Comparison of ENCODE assay signal across 8 cellular contexts in the genomic region with DNA sequence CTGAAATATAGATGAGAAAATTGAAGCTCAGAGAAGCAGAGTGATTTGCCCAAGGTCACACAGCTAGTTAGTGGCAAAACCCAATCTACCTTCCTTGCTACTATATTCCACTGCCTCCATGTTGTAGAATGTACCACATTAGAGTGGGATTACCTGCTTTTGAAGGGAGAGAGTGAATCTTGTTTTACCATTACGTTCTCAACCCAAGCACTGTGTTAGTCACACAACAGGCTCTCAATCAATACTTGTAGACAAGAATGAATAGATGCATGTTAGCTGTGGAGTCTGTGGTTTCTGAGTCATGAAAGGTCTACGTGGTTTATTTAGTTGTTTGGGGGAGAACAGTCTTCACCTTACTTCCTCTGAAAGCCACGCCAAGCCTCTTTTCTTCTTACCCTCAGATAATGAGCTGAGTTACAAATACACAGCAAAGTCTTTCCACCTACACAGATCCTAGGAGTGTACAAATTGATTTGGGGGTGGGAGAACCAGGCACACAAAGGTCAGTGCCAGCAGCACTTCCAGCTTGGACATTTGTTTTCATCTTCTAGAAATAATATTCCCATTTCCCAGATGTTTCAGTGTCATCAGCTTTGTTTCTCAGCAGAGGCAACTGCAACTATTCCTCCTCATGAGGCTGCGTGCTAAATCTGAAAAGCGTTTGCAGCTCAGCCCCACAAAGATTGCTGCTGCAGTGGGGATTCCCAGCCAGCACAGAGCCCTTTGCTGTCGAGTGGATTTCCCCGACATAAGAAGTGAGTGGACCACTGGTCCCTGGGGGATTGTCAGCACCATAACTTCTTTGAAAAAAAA.
DNase-seq lines count a peak whose midpoint lies in the region; TF ChIP-seq lines count a peak whose summit lies in the region.

No MANE protein-coding gene starts in this region.

- H3K9ac ChIP-seq in MM.1S (ENCODE audit: low read length) = peak overlapping the region; percentile 19; the same call in 1 of the 2 replicates

- H3F3A ChIP-seq in MM.1S (ENCODE audit: insufficient read depth, low read length) = peaks cover 13% of the 10 kb centered on the region

- H3K27me3 ChIP-seq in MM.1S (replicated peaks; ENCODE audit: insufficient read depth, low read length) = no peaks in the 10 kb centered on the region

- H3K9me3 ChIP-seq in MM.1S (replicated peaks; ENCODE audit: insufficient read depth, low read length) = no peaks in the 10 kb centered on the region

- peak overlapping the region; percentile 48 for H2AFZ ChIP-seq in MM.1S (ENCODE audit: low read length)

- H3K4me1 ChIP-seq in MM.1S (ENCODE audit: low read length) = peaks cover 45% of the 10 kb centered on the region

- peak overlapping the region; percentile 61 for H3K4me2 ChIP-seq in MM.1S (ENCODE audit: low read depth, low read length)

- H3K4me3 ChIP-seq in MM.1S (ENCODE audit: low read length) (no peak overlapping the region; the same call in 1 of the 2 replicates), retinal pigment epithelial cell (ENCODE audit: low read length) (no peak overlapping the region)

- DNase-seq in GM04504 (ENCODE audit: low read depth) = peak; percentile 44
- DNase-seq in H4 (ENCODE audit: low spot score) = peak; percentile 82
- peak; percentile 73 for DNase-seq in MM.1S
- peak; percentile 23 for DNase-seq in activated T-helper 1 cell treated with Interleukin-2 at 50 U/mL for 16 hours (ENCODE audit: low read depth)
- peak; percentile 48 for DNase-seq in retinal pigment epithelial cell (ENCODE audit: low read depth)
- DNase-seq in epidermal melanocyte (ENCODE audit: insufficient read length, low spot score) = no peak
- no peak for DNase-seq in NCI-H524 (lab: John Stamatoyannopoulos, UW)
- DNase-seq in anterior cingulate cortex (lab: John Stamatoyannopoulos, UW) = no peak

- no peaks in the 10 kb centered on the region for H3K36me3 ChIP-seq in MM.1S (replicated peaks; ENCODE audit: insufficient read depth, low read length)

- H4K20me1 ChIP-seq in MM.1S (ENCODE audit: insufficient read depth, low read length) = no peaks in the 10 kb centered on the region

- H3K9me2 ChIP-seq in MM.1S (replicated peaks; ENCODE audit: insufficient read depth, low read length) = no peaks in the 10 kb centered on the region

- TF ChIP-seq CTCF in MM.1S (IDR thresholded peaks at IDR 0.05; ENCODE audit: low read length) (no peak), retinal pigment epithelial cell (conservative IDR thresholded peaks at IDR 0.05; ENCODE audit: low read depth, low read length) (no peak)

- no peaks in the 10 kb centered on the region for H3K79me2 ChIP-seq in MM.1S (ENCODE audit: low read length)

- H3K27ac ChIP-seq in MM.1S (ENCODE audit: low read length) = peak overlapping the region; percentile 65

Comparison
In these comparisons a context has a peak if more than half of its experiments do, and no peak if none do; other contexts are left out.
1. DNase-seq: peak in GM04504 (single experiment), H4 (single experiment), MM.1S (single experiment), activated T-helper 1 cell treated with Interleukin-2 at 50 U/mL for 16 hours (single experiment) and retinal pigment epithelial cell (single experiment); none in epidermal melanocyte (single experiment), NCI-H524 (0 of 2) and anterior cingulate cortex (0 of 58).